In genomic region chr12:103773109-103773905, GRCh38 we compare ENCODE assay signal across 24 cellular contexts.
DNase-seq lines count a peak whose midpoint lies in the region; ATAC-seq, FAIRE-seq and TF ChIP-seq lines count a peak whose summit lies in the region.
"Had no signal": no experiment of that assay in that cellular context is flagged by ENCODE, and none has a peak within 500 bp of the region (broad histone marks: within the 10 kb centered on the region; RNA-seq: fewer than 3 reads in every experiment).

No MANE protein-coding gene starts in this region.

- in situ Hi-C loops in astrocyte of the spinal cord (cut with HindIII; ENCODE audit: low sequenced_read_pairs) = no loop called here
- in situ Hi-C loops in HepG2 (cut with HindIII; ENCODE audit: extremely low pct_ligation_motif_present, low pct_unique_long_range_greater_than_20kb) = loop anchor here (10.0 kb wide), 1 partner anchor 91 kb away; no protein-coding TSS in a partner anchor

- FAIRE-seq in HepG2 (lab: Jason Lieb, UNC) = no peak
- FAIRE-seq: A204.1, frontal cortex, GM12878 had no signal

- H3K27ac ChIP-seq in HepG2 (ENCODE audit: extremely low read length, insufficient read depth, low read length) = peak overlapping the region; percentile 21
- peak overlapping the region; percentile 58 for H3K27ac ChIP-seq in rectal smooth muscle tissue (ENCODE audit: low read depth, low read length)
- H3K27ac ChIP-seq: hepatocyte, left ventricle myocardium inferior, RWPE1, upper lobe of right lung had no signal

- DNase-seq in Ammon's horn (ENCODE audit: low spot score) = peak; percentile 54
- DNase-seq in astrocyte of the spinal cord (ENCODE audit: low read depth, low spot score) = peak; percentile 48
- no peak for DNase-seq in HepG2 (ENCODE audit: low spot score)
- no peak for DNase-seq in NCI-H2227 (lab: John Stamatoyannopoulos, UW; ENCODE audit: unreplicated experiment)
- no peak for DNase-seq in GM03348 (ENCODE audit: low spot score)
- DNase-seq: activated CD4-positive, alpha-beta T cell treated with anti-CD3 and anti-CD28 coated beads for 4 hours; activated naive CD4-positive, alpha-beta T cell treated with anti-CD3 and anti-CD28 coated beads for 36 hours; activated T-cell treated with anti-CD3 and anti-CD28 coated beads, Interleukin-2, amount 50 U/mL, for 48 hours; DND-41; H9; left ventricle myocardium inferior; NCI-H2081 treated with DMSO at 0.1 percent for 48 hours; NCI-H82; SK-N-SH; stimulated activated CD4-positive, alpha-beta T cell treated with anti-CD3 and anti-CD28 coated beads, Interleukin-1b, Interleukin-23, amount 100 ng/mL, for 48 hours; upper lobe of right lung had no signal

- peaks cover 7 to 20% of the 10 kb centered on the region in 2 experiments; a peak in 4 of 5 replicates for H3K36me3 ChIP-seq in HepG2 (replicated peaks in 1 of 2; ENCODE audit: control insufficient read depth in 1 of 2, insufficient read depth in 2 of 2, low read length in 2 of 2)
- H3K36me3 ChIP-seq in rectal smooth muscle tissue (ENCODE audit: control insufficient read depth, insufficient read depth, low read length) = peaks cover 16% of the 10 kb centered on the region

- no TSS peak for BruUV-seq in HepG2 (replicated peaks; lab: Mats Ljungman, UMichigan)

- TF ChIP-seq POLR2A in HepG2 (IDR thresholded peaks at IDR 0.05; ENCODE audit: insufficient read depth in 1 of 2, low read depth in 2 of 2, low read length in 2 of 2) = no peak

- no peak overlapping the region for H2AFZ ChIP-seq in HepG2 (ENCODE audit: low read length)
- H2AFZ ChIP-seq: hepatocyte had no signal

- WGBS in HepG2 (ENCODE audit: low lambda C conversion rate) = 78% methylated on average over 4 of the region's 4 CpGs

- H3K9me3 ChIP-seq in HepG2 (ENCODE audit: low read length) = no peaks in the 10 kb centered on the region
- H3K9me3 ChIP-seq: left ventricle myocardium inferior, SK-N-SH, upper lobe of right lung had no signal

- no peaks in the 10 kb centered on the region for H3K27me3 ChIP-seq in HepG2 (ENCODE audit: control insufficient read depth in 1 of 2, insufficient read depth in 2 of 2, low read length in 2 of 2)
- no peaks in the 10 kb centered on the region for H3K27me3 ChIP-seq in rectal smooth muscle tissue (ENCODE audit: control insufficient read depth, insufficient read depth, low read length)
- H3K27me3 ChIP-seq: hepatocyte, upper lobe of right lung had no signal

- H3K9ac ChIP-seq in HepG2 (ENCODE audit: insufficient read depth, low read depth, low read length) (no peak overlapping the region), rectal smooth muscle tissue (ENCODE audit: low read length) (no peak overlapping the region)
- H3K9ac ChIP-seq: SK-N-SH had no signal

- TF ChIP-seq CTCF in astrocyte of the spinal cord (IDR thresholded peaks at IDR 0.05; ENCODE audit: low read depth, low read length) (no peak), HepG2 (CRISPR knock-in tag; IDR thresholded peaks at IDR 0.05) (no peak)

- POLR2A ChIA-PET in HepG2 (lab: Yijun Ruan, JAX) = no interaction called here

- H3K4me2 ChIP-seq in HepG2 (ENCODE audit: low read depth, low read length) = no peak overlapping the region
- H3K4me2 ChIP-seq: hepatocyte, SK-N-SH had no signal

- intact Hi-C loops in HepG2 (cut with micrococcal nuclease; ENCODE audit: unreplicated experiment) = loop anchor here (10.0 kb wide), 1 partner anchor 161 kb away; the partner anchor contains the start of gene HSP90B1

- no peak for TF ChIP-seq RAD21 in HepG2 (CRISPR knock-in tag; IDR thresholded peaks at IDR 0.05)

- ATAC-seq in HepG2 (no peak), HG03520 (IDR thresholded peaks at IDR 0.05; ENCODE audit: unreplicated experiment) (no peak), GM21619 (IDR thresholded peaks at IDR 0.05; ENCODE audit: unreplicated experiment) (no peak)
- ATAC-seq: GM12878, upper lobe of right lung had no signal

- TF ChIP-seq EP300 in HepG2 (IDR thresholded peaks at IDR 0.05; ENCODE audit: low read depth in 2 of 2, low read length in 2 of 2) (no peak), HepG2 (CRISPR knock-in tag; IDR thresholded peaks at IDR 0.05; ENCODE audit: borderline replicate concordance) (no peak)

- peaks cover 9% of the 10 kb centered on the region; the same call in 1 of the 2 replicates for H3K4me1 ChIP-seq in HepG2 (ENCODE audit: insufficient read depth, low read length)
- peaks cover 13% of the 10 kb centered on the region for H3K4me1 ChIP-seq in rectal smooth muscle tissue (ENCODE audit: control insufficient read depth, insufficient read depth, low read length)
- H3K4me1 ChIP-seq: upper lobe of right lung had no signal

- CTCF ChIA-PET in HepG2 (lab: Yijun Ruan, JAX; ENCODE audit: low intra/inter-chr PET ratio, low total read pairs) = no interaction called here

- no peaks in the 10 kb centered on the region for H3K79me2 ChIP-seq in HepG2 (ENCODE audit: insufficient read depth, low read length)
- H3K79me2 ChIP-seq: hepatocyte had no signal

- no peaks in the 10 kb centered on the region for H4K20me1 ChIP-seq in HepG2 (ENCODE audit: insufficient read depth, low read length)

- H3K4me3 ChIP-seq in astrocyte of the spinal cord (ENCODE audit: low read depth, low read length) = no peak overlapping the region
- H3K4me3 ChIP-seq in HepG2 (replicated peaks in 1 of 3; ENCODE audit: insufficient read depth in 1 of 3, low read depth in 2 of 3, low read length in 3 of 3) = no peak overlapping the region
- no peak overlapping the region for H3K4me3 ChIP-seq in rectal smooth muscle tissue (ENCODE audit: low read length)
- H3K4me3 ChIP-seq: GM12878, hepatocyte, left ventricle myocardium inferior, upper lobe of right lung had no signal

TF ChIP-seq in HepG2, 621 proteins besides CTCF, POLR2A, EP300 and RAD21 (continues in another document):
- TF ChIP-seq, protein P1, sequence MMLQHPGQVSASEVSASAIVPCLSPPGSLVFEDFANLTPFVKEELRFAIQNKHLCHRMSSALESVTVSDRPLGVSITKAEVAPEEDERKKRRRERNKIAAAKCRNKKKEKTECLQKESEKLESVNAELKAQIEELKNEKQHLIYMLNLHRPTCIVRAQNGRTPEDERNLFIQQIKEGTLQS (CRISPR knock-in tag; IDR thresholded peaks at IDR 0.05) = no peak
- TF ChIP-seq ZNF598 (CRISPR knock-in tag; IDR thresholded peaks at IDR 0.05; ENCODE audit: borderline replicate concordance) (no peak), NR2F1 (CRISPR knock-in tag; IDR thresholded peaks at IDR 0.05) (peak in 1 of 2 experiments; percentile 72; a peak in 2 of 4 replicates), CREB1 (IDR thresholded peaks at IDR 0.05) (no peak), CREB1 (CRISPR knock-in tag; IDR thresholded peaks at IDR 0.05) (no peak), ZNF609 (CRISPR knock-in tag; IDR thresholded peaks at IDR 0.05; ENCODE audit: borderline replicate concordance) (no peak), PHB2 (IDR thresholded peaks at IDR 0.05; ENCODE audit: partially characterized antibody) (no peak), SALL1 (CRISPR knock-in tag; IDR thresholded peaks at IDR 0.05) (no peak), NR2F6 (IDR thresholded peaks at IDR 0.05) (peak; percentile 54), NR2F6 (CRISPR knock-in tag; IDR thresholded peaks at IDR 0.05) (peak; percentile 35; the same call in 1 of the 2 replicates), ZNF672 (CRISPR knock-in tag; IDR thresholded peaks at IDR 0.05) (no peak), BCL6 (CRISPR knock-in tag; IDR thresholded peaks at IDR 0.05) (no peak), ZNF782 (CRISPR knock-in tag; IDR thresholded peaks at IDR 0.05; ENCODE audit: borderline replicate concordance) (no peak), ATF1 (CRISPR knock-in tag; IDR thresholded peaks at IDR 0.05) (no peak), HNF4A (CRISPR knock-in tag; IDR thresholded peaks at IDR 0.05) (peak; percentile 57; the same call in 1 of the 2 replicates), KAT2B (IDR thresholded peaks at IDR 0.05; ENCODE audit: borderline replicate concordance, low read depth, low read length) (no peak), NFKBIZ (CRISPR knock-in tag; IDR thresholded peaks at IDR 0.05) (no peak)
- TF ChIP-seq, protein P2, sequence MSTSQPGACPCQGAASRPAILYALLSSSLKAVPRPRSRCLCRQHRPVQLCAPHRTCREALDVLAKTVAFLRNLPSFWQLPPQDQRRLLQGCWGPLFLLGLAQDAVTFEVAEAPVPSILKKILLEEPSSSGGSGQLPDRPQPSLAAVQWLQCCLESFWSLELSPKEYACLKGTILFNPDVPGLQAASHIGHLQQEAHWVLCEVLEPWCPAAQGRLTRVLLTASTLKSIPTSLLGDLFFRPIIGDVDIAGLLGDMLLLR (CRISPR knock-in tag; IDR thresholded peaks at IDR 0.05) = no peak

Comparison
In these comparisons a context has a peak if more than half of its experiments do, and no peak if none do; other contexts are left out.
1. DNase-seq: peak in Ammon's horn (single experiment) and astrocyte of the spinal cord (single experiment); none in HepG2 (single experiment), NCI-H2227 (single experiment) and GM03348 (single experiment).